12 cellular contexts compared by ENCODE assay signal in genomic region chr3:183308746-183309145, GRCh38.
"Had no signal": no experiment of that assay in that cellular context is flagged by ENCODE, and none has a peak within 500 bp of the region (broad histone marks: within the 10 kb centered on the region; RNA-seq: fewer than 3 reads in every experiment).

No MANE protein-coding gene starts in this region.

- H3K4me3 ChIP-seq: dorsolateral prefrontal cortex, right atrium auricular region, smooth muscle cell had no signal

- DNase-seq: activated T-cell treated with anti-CD3 and anti-CD28 coated beads, Interleukin-2, amount 50 U/mL, for 1 hour; amniotic stem cell; cerebellar nuclear complex; dorsolateral prefrontal cortex; kidney; mesendoderm; naive B cell; posterior cingulate gyrus had no signal

- FAIRE-seq: endometrium, kidney had no signal

- H3K9me3 ChIP-seq: right atrium auricular region had no signal

- H3K27me3 ChIP-seq: dorsolateral prefrontal cortex, right atrium auricular region had no signal

- ATAC-seq: activated naive CD4-positive, alpha-beta T cell treated with anti-CD3 and anti-CD28 coated beads, Interleukin-2, amount 50 U/mL, for 72 hours had no signal

- H3K36me3 ChIP-seq: right atrium auricular region had no signal

- H3K27ac ChIP-seq: right atrium auricular region had no signal
